Comparison of ENCODE assay signal across 12 cellular contexts in genomic region chr1:31020007-31020790, GRCh38. TPM values are rescaled to one million over a fixed set of nuclear protein-coding genes. Genes with fewer than 3 reads are reported as not detected.
DNase-seq lines count a peak whose midpoint lies in the region; ATAC-seq and TF ChIP-seq lines count a peak whose summit lies in the region.
"Had no signal": no experiment of that assay in that cellular context is flagged by ENCODE, and none has a peak within 500 bp of the region (broad histone marks: within the 10 kb centered on the region; RNA-seq: fewer than 3 reads in every experiment).

No MANE protein-coding gene starts in this region.

- intact Hi-C loops in CD4-positive, alpha-beta memory T cell (cut with micrococcal nuclease), result loop anchor here (5.0 kb wide), 1 partner anchor 42 kb away; no protein-coding TSS in a partner anchor
- intact Hi-C loops in heart right ventricle (cut with DNase I), result no loop called here

- peaks cover 52 to 83% (median 68%) of the 10 kb centered on the region in 4 donors for H3K4me1 Mint-ChIP-seq in CD4-positive, alpha-beta memory T cell

- WGBS in heart right ventricle, 2 donors, result 51 to 54% methylated on average over 3 of the region's 3 CpGs

- in situ Hi-C loops in ACHN (cut with HindIII; ENCODE audit: low pct_ligation_motif_present, low pct_unique_long_range_greater_than_20kb, low sequenced_read_pairs), result no loop called here

- no peaks in the 10 kb centered on the region for H3K36me3 ChIP-seq in CD4-positive, alpha-beta memory T cell (ENCODE audit: insufficient read depth, low read length)
- peaks cover 0 to 20% (median 0%) of the 10 kb centered on the region in 9 donors for H3K36me3 ChIP-seq in heart right ventricle
- H3K36me3 ChIP-seq: ovary, thoracic aorta had no signal

- CTCF ChIA-PET in CD4-positive, alpha-beta memory T cell (lab: Charles Lee; ENCODE audit: partially characterized antibody), result no interaction called here

- no peaks in the 10 kb centered on the region for H3K9me3 Mint-ChIP-seq in CD4-positive, alpha-beta memory T cell

- H3K27ac ChIP-seq in CD4-positive, alpha-beta memory T cell (ENCODE audit: low read depth, low read length), result no peak overlapping the region
- no peak overlapping the region for H3K27ac ChIP-seq in heart right ventricle
- H3K27ac ChIP-seq: ovary, SJCRH30, thoracic aorta had no signal

- ATAC-seq in heart right ventricle, result no peak

- POLR2A ChIA-PET in CD4-positive, alpha-beta memory T cell (lab: Charles Lee; ENCODE audit: partially characterized antibody), result interaction anchor here (1.8 kb wide), 1 partner anchor 44 kb away, joined by 5 read pairs; no protein-coding TSS in a partner anchor

- no peak for TF ChIP-seq CTCF in fibroblast of mammary gland (conservative IDR thresholded peaks at IDR 0.05; ENCODE audit: control insufficient read depth, insufficient read depth, low read depth, low read length)
- TF ChIP-seq CTCF in heart right ventricle (IDR thresholded peaks at IDR 0.05), result no peak

- H3K9me3 ChIP-seq in CD4-positive, alpha-beta memory T cell (ENCODE audit: control insufficient read depth in 1 of 2, low read length in 2 of 2), result no peaks in the 10 kb centered on the region
- H3K9me3 ChIP-seq in heart right ventricle, result no peaks in the 10 kb centered on the region
- H3K9me3 ChIP-seq: ovary, thoracic aorta had no signal

- peak overlapping the region; percentile 15 to 68 (median 45) for H3K27ac Mint-ChIP-seq in CD4-positive, alpha-beta memory T cell

- no peaks in the 10 kb centered on the region for H3K27me3 Mint-ChIP-seq in CD4-positive, alpha-beta memory T cell

- DNase-seq in DMS 273 (lab: John Stamatoyannopoulos, UW; ENCODE audit: unreplicated experiment) (peak; percentile 26), DMS 273 treated with DMSO at 0.1 percent for 48 hours (lab: John Stamatoyannopoulos, UW) (no peak), NCI-H748 treated with DMSO at 0.1 percent for 48 hours (lab: John Stamatoyannopoulos, UW) (peak; percentile 47), fibroblast of mammary gland (ENCODE audit: low read depth) (peak; percentile 15), iPS-NIHi7 (ENCODE audit: extremely low spot score) (no peak), ACHN (no peak), heart right ventricle (no peak)
- no peak for DNase-seq in CD4-positive, alpha-beta memory T cell
- DNase-seq: mammary epithelial cell, ovary, SJCRH30 had no signal

- H3K4me3 Mint-ChIP-seq in CD4-positive, alpha-beta memory T cell, result peak overlapping the region in 5 of 8 donors; percentile 33 to 74 (median 57)

- H3K36me3 Mint-ChIP-seq in CD4-positive, alpha-beta memory T cell, result peaks cover 8 to 33% of the 10 kb centered on the region in 2 donors

- peaks cover 68% of the 10 kb centered on the region for H3K4me1 ChIP-seq in CD4-positive, alpha-beta memory T cell (ENCODE audit: insufficient read depth, low read length)
- peaks cover 8 to 84% (median 62%) of the 10 kb centered on the region in 9 donors for H3K4me1 ChIP-seq in heart right ventricle
- H3K4me1 ChIP-seq: SJCRH30 had no signal

- no peak overlapping the region for H3K4me3 ChIP-seq in CD4-positive, alpha-beta memory T cell (ENCODE audit: low read length in 2 of 2)
- H3K4me3 ChIP-seq in fibroblast of mammary gland (ENCODE audit: control insufficient read depth, low read depth, low read length) (no peak overlapping the region), heart right ventricle (no peak overlapping the region)
- H3K4me3 ChIP-seq: ovary, SJCRH30, thoracic aorta had no signal

- H3K27me3 ChIP-seq in CD4-positive, alpha-beta memory T cell (ENCODE audit: insufficient read depth, low read length), result no peaks in the 10 kb centered on the region
- no peaks in the 10 kb centered on the region for H3K27me3 ChIP-seq in heart right ventricle
- H3K27me3 ChIP-seq: ovary, SJCRH30 had no signal

RNA-seq across cellular contexts. Expression of gene PUM1, which starts 45.3 kb away (rescaled TPM):
- 100 to 1,000 TPM; 146 to 164 TPM for total RNA-seq in CD4-positive, alpha-beta memory T cell
- polyA plus RNA-seq in CD4-positive, alpha-beta memory T cell, result 100 to 1,000 TPM; 126 to 130 TPM
- 10 to 100 TPM; 69.7 to 91.2 (median 82.9) TPM for total RNA-seq in heart right ventricle
- polyA plus RNA-seq in heart right ventricle, result 10 to 100 TPM; 13.5 to 27.4 TPM

Comparison
In these comparisons a context has a peak if more than half of its experiments do, and no peak if none do; other contexts are left out.
1. DNase-seq: peak in DMS 273 (single experiment), NCI-H748 treated with DMSO at 0.1 percent for 48 hours (single experiment) and fibroblast of mammary gland (single experiment); none in DMS 273 treated with DMSO at 0.1 percent for 48 hours (single experiment), CD4-positive, alpha-beta memory T cell (0 of 5), iPS-NIHi7 (single experiment), ACHN (single experiment) and heart right ventricle (0 of 2).